In the genomic region with DNA sequence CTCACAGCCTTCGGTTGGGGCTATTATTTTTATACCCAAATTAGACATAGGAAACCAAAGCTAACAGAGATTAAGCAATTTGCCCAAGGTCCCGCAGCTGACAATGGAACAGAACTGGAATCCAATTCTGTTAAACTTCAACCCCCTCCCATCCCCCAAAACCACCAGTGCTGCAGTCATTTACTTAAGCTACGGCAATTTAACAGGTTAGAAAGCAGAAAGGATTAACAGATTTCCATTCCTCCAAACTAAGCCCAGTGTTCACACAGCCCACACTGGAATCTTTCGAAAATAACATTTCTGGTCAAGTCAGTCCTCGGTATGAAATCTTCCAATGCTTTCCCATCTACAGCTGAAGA, we compare ENCODE assay signal across 14 cellular contexts.
"Had no signal": no experiment of that assay in that cellular context is flagged by ENCODE, and none has a peak within 500 bp of the region (broad histone marks: within the 10 kb centered on the region; RNA-seq: fewer than 3 reads in every experiment).

No MANE protein-coding gene starts in this region.

- H3K9me3 ChIP-seq: adrenal gland, upper lobe of right lung had no signal

- DNase-seq: activated CD4-positive, alpha-beta T cell treated with anti-CD3 and anti-CD28 coated beads, Interleukin-2, amount 50 U/mL, for 1 hour; activated naive CD4-positive, alpha-beta T cell treated with anti-CD3 and anti-CD28 coated beads, Interleukin-2, amount 50 U/mL, for 16 hours; adrenal gland; effector memory CD4-positive, alpha-beta T cell; posterior cingulate gyrus; right cardiac atrium; spleen; stimulated activated CD4-positive, alpha-beta T cell treated with anti-CD3 and anti-CD28 coated beads, Interleukin-1b, Interleukin-23, amount 100 ng/mL, for 48 hours; upper lobe of right lung had no signal

- H3K27ac Mint-ChIP-seq: activated T-helper 2 cell treated with anti-CD3 and anti-CD28 coated beads, Interferon-gamma antibody, Interleukin-2, Interleukin-4, amounts not matched to agents 10 μg/mL and 5 μg/mL and 100 μg/mL, durations not matched to agents 14 hours and 24 hours and 36 hours; stimulated activated memory B cell treated with anti-CD40 and anti-IgM and Interleukin-4, amounts not matched to agents 10 μg/mL and 1 μg/mL and 100 μg/mL, for 72 hours had no signal

- H3K36me3 Mint-ChIP-seq: stimulated activated memory B cell treated with anti-CD40 and anti-IgM and Interleukin-4, amounts not matched to agents 10 μg/mL and 1 μg/mL and 100 μg/mL, for 72 hours had no signal

- H3K27ac ChIP-seq: adrenal gland, epithelial cell of prostate, spleen, upper lobe of right lung had no signal

- FAIRE-seq: islet of Langerhans had no signal

- ATAC-seq: right cardiac atrium; stimulated activated memory B cell treated with anti-CD40 and anti-IgM and Interleukin-4, amounts not matched to agents 10 μg/mL and 1 μg/mL and 100 μg/mL, for 72 hours; upper lobe of right lung had no signal

- H3K4me1 Mint-ChIP-seq: central memory CD8-positive, alpha-beta T cell; stimulated activated memory B cell treated with anti-CD40 and anti-IgM and Interleukin-4, amounts not matched to agents 10 μg/mL and 1 μg/mL and 100 μg/mL, for 72 hours had no signal

- H3K9me3 Mint-ChIP-seq: activated T-helper 2 cell treated with anti-CD3 and anti-CD28 coated beads, Interferon-gamma antibody, Interleukin-2, Interleukin-4, amounts not matched to agents 10 μg/mL and 5 μg/mL and 100 μg/mL, durations not matched to agents 14 hours and 24 hours and 36 hours had no signal

- H3K4me1 ChIP-seq: adrenal gland, spleen, upper lobe of right lung had no signal

- H3K4me3 Mint-ChIP-seq: central memory CD8-positive, alpha-beta T cell; stimulated activated memory B cell treated with anti-CD40 and anti-IgM and Interleukin-4, amounts not matched to agents 10 μg/mL and 1 μg/mL and 100 μg/mL, for 72 hours had no signal

- H3K4me3 ChIP-seq: adrenal gland, spleen, upper lobe of right lung had no signal

- H3K36me3 ChIP-seq: adrenal gland, spleen, upper lobe of right lung had no signal

- H3K27me3 Mint-ChIP-seq: central memory CD8-positive, alpha-beta T cell; stimulated activated memory B cell treated with anti-CD40 and anti-IgM and Interleukin-4, amounts not matched to agents 10 μg/mL and 1 μg/mL and 100 μg/mL, for 72 hours had no signal

- H3K27me3 ChIP-seq: adrenal gland, spleen, upper lobe of right lung had no signal
